ENCODE assay signal across 1 cellular context in the genomic region with DNA sequence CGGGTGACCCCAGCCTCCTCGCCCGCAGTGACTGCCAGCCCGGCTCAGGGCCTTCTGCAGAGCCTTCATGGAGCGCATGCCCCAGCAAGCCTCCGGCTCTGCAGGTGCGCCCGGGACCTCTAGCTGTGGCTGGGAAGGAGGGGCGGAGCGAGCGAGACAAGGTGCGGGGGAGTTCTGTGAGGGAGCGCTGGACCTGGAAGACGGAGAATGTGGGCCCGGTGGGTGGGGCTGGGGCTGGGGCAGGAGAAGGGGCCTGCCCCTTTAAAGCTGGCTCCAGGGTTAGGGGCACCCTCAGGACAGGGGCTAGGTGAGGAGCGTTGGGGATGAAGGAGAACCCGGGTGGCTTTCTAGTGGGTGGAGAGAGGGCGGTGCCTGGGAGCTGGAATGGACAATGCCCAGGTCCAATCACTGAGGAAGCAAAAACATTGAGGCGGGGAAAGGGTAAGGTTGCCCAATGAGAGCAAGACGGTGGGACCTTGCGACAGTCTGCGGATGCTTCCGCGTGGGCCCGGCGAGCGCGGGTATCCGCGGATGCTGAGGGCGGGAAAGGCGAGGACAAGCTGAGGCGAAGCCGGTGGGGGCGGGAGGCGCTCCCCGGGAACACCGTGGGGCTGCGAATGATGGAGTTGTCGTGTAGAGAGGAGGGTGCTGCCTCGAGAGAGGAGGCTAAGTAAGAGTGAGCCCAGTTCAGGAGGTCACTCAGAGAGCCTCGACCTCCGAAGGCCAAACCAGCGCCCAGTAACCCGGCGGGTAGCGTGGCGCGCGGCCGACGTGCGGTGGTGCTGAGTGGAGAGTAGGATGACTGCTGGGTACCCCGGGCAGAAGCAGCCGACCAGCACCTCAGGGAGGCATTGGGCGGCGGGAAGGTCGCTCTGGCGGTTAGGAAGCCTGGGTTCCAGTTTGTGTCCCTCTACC.
TF ChIP-seq lines count a peak whose summit lies in the region.

A gene (minus strand): TSS at position 121 of the 915 bp plus-strand sequence. CDS start 43 bp downstream, at position 78.

TF ChIP-seq in GM12878, 131 proteins besides CTCF, POLR2A, EP300 and RAD21 (continued from another document):
- TF ChIP-seq, protein P1, sequence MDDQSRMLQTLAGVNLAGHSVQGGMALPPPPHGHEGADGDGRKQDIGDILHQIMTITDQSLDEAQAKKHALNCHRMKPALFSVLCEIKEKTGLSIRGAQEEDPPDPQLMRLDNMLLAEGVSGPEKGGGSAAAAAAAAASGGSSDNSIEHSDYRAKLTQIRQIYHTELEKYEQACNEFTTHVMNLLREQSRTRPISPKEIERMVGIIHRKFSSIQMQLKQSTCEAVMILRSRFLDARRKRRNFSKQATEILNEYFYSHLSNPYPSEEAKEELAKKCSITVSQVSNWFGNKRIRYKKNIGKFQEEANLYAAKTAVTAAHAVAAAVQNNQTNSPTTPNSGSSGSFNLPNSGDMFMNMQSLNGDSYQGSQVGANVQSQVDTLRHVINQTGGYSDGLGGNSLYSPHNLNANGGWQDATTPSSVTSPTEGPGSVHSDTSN (IDR thresholded peaks at IDR 0.05; ENCODE audit: insufficient replicate concordance, low read depth, low read length) = peak; percentile 91
- no peak for TF ChIP-seq TBL1XR1 (IDR thresholded peaks at IDR 0.05; ENCODE audit: low read depth, low read length)
- TF ChIP-seq SP1 (IDR thresholded peaks at IDR 0.05; ENCODE audit: low read depth, low read length) = peak; percentile 90
- TF ChIP-seq, protein P2, sequence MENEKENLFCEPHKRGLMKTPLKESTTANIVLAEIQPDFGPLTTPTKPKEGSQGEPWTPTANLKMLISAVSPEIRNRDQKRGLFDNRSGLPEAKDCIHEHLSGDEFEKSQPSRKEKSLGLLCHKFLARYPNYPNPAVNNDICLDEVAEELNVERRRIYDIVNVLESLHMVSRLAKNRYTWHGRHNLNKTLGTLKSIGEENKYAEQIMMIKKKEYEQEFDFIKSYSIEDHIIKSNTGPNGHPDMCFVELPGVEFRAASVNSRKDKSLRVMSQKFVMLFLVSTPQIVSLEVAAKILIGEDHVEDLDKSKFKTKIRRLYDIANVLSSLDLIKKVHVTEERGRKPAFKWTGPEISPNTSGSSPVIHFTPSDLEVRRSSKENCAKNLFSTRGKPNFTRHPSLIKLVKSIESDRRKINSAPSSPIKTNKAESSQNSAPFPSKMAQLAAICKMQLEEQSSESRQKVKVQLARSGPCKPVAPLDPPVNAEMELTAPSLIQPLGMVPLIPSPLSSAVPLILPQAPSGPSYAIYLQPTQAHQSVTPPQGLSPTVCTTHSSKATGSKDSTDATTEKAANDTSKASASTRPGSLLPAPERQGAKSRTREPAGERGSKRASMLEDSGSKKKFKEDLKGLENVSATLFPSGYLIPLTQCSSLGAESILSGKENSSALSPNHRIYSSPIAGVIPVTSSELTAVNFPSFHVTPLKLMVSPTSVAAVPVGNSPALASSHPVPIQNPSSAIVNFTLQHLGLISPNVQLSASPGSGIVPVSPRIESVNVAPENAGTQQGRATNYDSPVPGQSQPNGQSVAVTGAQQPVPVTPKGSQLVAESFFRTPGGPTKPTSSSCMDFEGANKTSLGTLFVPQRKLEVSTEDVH (IDR thresholded peaks at IDR 0.05; ENCODE audit: low read depth, partially characterized antibody) = no peak
- TF ChIP-seq CHD2 (IDR thresholded peaks at IDR 0.05; ENCODE audit: borderline replicate concordance, low read depth, low read length) = peak; percentile 42; the same call in 1 of the 2 replicates
- peak; percentile 86; the same call in 1 of the 2 replicates for TF ChIP-seq NFXL1 (IDR thresholded peaks at IDR 0.05; ENCODE audit: borderline replicate concordance)
- 0 out of 2 replicates have a peak, but pooled peaks have one; percentile 38 for TF ChIP-seq RB1 (IDR thresholded peaks at IDR 0.05; ENCODE audit: borderline replicate concordance)
- peak in 1 of 2 experiments; percentile 64; a peak in 2 of 3 replicates for TF ChIP-seq EGR1 (IDR thresholded peaks at IDR 0.05; ENCODE audit: borderline replicate concordance in 1 of 2, low read depth in 2 of 2, low read length in 2 of 2)
- TF ChIP-seq, protein P3, sequence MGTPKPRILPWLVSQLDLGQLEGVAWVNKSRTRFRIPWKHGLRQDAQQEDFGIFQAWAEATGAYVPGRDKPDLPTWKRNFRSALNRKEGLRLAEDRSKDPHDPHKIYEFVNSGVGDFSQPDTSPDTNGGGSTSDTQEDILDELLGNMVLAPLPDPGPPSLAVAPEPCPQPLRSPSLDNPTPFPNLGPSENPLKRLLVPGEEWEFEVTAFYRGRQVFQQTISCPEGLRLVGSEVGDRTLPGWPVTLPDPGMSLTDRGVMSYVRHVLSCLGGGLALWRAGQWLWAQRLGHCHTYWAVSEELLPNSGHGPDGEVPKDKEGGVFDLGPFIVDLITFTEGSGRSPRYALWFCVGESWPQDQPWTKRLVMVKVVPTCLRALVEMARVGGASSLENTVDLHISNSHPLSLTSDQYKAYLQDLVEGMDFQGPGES (IDR thresholded peaks at IDR 0.05) = peak; percentile 53; the same call in 1 of the 2 replicates
- 0 out of 2 replicates have a peak, but pooled peaks have one; percentile 53 for TF ChIP-seq CREB1 (IDR thresholded peaks at IDR 0.05; ENCODE audit: low read depth)
- no peak for TF ChIP-seq ZNF207 (IDR thresholded peaks at IDR 0.05; ENCODE audit: borderline replicate concordance)
- TF ChIP-seq SMAD1 (IDR thresholded peaks at IDR 0.05; ENCODE audit: low read depth, partially characterized antibody) = no peak
- TF ChIP-seq, protein P4, sequence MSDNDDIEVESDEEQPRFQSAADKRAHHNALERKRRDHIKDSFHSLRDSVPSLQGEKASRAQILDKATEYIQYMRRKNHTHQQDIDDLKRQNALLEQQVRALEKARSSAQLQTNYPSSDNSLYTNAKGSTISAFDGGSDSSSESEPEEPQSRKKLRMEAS (IDR thresholded peaks at IDR 0.05; ENCODE audit: low read depth, low read length) = peak; percentile 61; the same call in 1 of the 2 replicates
- TF ChIP-seq, protein P5, sequence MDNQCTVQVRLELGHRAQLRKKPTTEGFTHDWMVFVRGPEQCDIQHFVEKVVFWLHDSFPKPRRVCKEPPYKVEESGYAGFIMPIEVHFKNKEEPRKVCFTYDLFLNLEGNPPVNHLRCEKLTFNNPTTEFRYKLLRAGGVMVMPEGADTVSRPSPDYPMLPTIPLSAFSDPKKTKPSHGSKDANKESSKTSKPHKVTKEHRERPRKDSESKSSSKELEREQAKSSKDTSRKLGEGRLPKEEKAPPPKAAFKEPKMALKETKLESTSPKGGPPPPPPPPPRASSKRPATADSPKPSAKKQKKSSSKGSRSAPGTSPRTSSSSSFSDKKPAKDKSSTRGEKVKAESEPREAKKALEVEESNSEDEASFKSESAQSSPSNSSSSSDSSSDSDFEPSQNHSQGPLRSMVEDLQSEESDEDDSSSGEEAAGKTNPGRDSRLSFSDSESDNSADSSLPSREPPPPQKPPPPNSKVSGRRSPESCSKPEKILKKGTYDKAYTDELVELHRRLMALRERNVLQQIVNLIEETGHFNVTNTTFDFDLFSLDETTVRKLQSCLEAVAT (IDR thresholded peaks at IDR 0.05) = 0 out of 2 replicates have a peak, but pooled peaks have one; percentile 22
- TF ChIP-seq, protein P6, sequence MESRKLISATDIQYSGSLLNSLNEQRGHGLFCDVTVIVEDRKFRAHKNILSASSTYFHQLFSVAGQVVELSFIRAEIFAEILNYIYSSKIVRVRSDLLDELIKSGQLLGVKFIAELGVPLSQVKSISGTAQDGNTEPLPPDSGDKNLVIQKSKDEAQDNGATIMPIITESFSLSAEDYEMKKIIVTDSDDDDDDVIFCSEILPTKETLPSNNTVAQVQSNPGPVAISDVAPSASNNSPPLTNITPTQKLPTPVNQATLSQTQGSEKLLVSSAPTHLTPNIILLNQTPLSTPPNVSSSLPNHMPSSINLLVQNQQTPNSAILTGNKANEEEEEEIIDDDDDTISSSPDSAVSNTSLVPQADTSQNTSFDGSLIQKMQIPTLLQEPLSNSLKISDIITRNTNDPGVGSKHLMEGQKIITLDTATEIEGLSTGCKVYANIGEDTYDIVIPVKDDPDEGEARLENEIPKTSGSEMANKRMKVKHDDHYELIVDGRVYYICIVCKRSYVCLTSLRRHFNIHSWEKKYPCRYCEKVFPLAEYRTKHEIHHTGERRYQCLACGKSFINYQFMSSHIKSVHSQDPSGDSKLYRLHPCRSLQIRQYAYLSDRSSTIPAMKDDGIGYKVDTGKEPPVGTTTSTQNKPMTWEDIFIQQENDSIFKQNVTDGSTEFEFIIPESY (IDR thresholded peaks at IDR 0.05) = peak; percentile 29; the same call in 1 of the 2 replicates
- 0 out of 2 replicates have a peak, but pooled peaks have one; percentile 21 for TF ChIP-seq CREM (IDR thresholded peaks at IDR 0.05; ENCODE audit: low read depth)
- no peak for TF ChIP-seq ZNF217 (IDR thresholded peaks at IDR 0.05)
- no peak for TF ChIP-seq IKZF2 (IDR thresholded peaks at IDR 0.05)
